1 cellular context compared by ENCODE assay signal in the genomic region with DNA sequence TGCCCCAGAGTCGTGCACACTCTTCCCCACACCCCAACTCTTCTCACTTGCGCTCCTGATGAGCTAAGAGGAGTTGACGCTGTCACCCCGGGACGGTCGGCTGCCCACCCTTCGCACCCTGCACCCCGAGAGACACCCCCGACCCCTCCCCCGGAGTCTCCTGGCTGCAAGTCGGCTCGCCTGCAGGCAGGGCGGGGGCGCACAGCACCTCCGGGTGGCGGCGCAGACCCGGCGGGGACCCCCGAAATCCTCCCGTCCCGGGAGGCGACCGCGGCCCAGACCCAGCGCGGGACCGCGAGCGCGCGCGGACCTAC.
TF ChIP-seq lines count a peak whose summit lies in the region.

No MANE protein-coding gene starts in this region.

TF ChIP-seq in HepG2, 621 proteins besides CTCF, POLR2A, EP300 and RAD21:
- TF ChIP-seq ZBTB7B (CRISPR knock-in tag; IDR thresholded peaks at IDR 0.05), result no peak
